ENCODE assay signal across 17 cellular contexts in the genomic region with DNA sequence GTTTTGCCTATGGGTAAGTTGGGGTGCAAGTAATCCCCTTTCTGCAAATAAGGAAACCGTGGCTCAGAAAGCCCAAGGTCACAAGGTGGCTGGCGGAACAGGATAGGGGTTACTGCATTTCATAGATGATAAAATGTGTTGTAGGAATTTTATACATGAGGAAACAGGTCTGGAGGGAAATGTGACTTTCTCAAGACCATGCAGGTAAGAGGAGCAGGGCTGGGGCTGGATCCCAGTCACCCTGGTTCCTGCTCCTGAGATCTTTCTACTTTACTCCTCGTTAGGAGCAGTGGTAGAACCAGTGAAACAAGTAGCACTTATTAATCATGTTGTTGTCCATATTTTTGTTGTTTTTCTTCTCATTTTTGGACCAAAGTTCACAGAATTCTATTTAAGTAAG.
DNase-seq lines count a peak whose midpoint lies in the region; ATAC-seq and TF ChIP-seq lines count a peak whose summit lies in the region.
"Had no signal": no experiment of that assay in that cellular context is flagged by ENCODE, and none has a peak within 500 bp of the region (broad histone marks: within the 10 kb centered on the region; RNA-seq: fewer than 3 reads in every experiment).

No MANE protein-coding gene starts in this region.

- 80 to 83% methylated on average over 3 of the region's 3 CpGs for WGBS in upper lobe of left lung, 2 donors

- TF ChIP-seq POLR2A in upper lobe of left lung (IDR thresholded peaks at IDR 0.05): no peak

- peaks cover 19% of the 10 kb centered on the region for H3K4me1 Mint-ChIP-seq in progenitor cell of endocrine pancreas (ENCODE audit: low read depth)

- ATAC-seq in upper lobe of left lung (ENCODE audit: low FRiP score in 2 of 2) (no peak), HG03196 (IDR thresholded peaks at IDR 0.05; ENCODE audit: unreplicated experiment) (no peak), HG03520 (IDR thresholded peaks at IDR 0.05; ENCODE audit: unreplicated experiment) (no peak)
- ATAC-seq: CD8-positive, alpha-beta T cell; HepG2 had no signal

- DNase-seq in SJCRH30: no peak
- DNase-seq in islet precursor cell: peak; percentile 42
- DNase-seq in progenitor cell of endocrine pancreas (ENCODE audit: low spot score, unreplicated experiment): no peak
- DNase-seq in upper lobe of left lung: no peak
- no peak for DNase-seq in MV-4-11 (lab: John Stamatoyannopoulos, UW)
- no peak for DNase-seq in pons (ENCODE audit: low spot score)
- DNase-seq: Calu3; CD8-positive, alpha-beta T cell; DMS79 treated with DMSO at 0.1 percent for 48 hours; GF-D8; GOT3; H7 had no signal

- no peak overlapping the region for H3K4me3 Mint-ChIP-seq in progenitor cell of endocrine pancreas (ENCODE audit: low read depth)
- H3K4me3 Mint-ChIP-seq: B cell; CD8-positive, alpha-beta T cell had no signal

- H3K9me3 Mint-ChIP-seq in progenitor cell of endocrine pancreas (ENCODE audit: low read depth): peaks cover 2% of the 10 kb centered on the region
- H3K9me3 Mint-ChIP-seq: CD8-positive, alpha-beta T cell had no signal

- H3K4me3 ChIP-seq in SJCRH30: no peak overlapping the region
- H3K4me3 ChIP-seq in upper lobe of left lung: no peak overlapping the region
- H3K4me3 ChIP-seq: BLaER1 treated with 17β-estradiol and CSF1 and Interleukin-3, amounts not matched to agents 10 nM and 100 nM had no signal

- H3K27ac ChIP-seq in SJCRH30: peak overlapping the region; percentile 24; the same call in 1 of the 2 replicates
- peak overlapping the region in 3 of 4 donors; percentile 31 to 50 (median 36) for H3K27ac ChIP-seq in upper lobe of left lung
- H3K27ac ChIP-seq: BLaER1 treated with 17β-estradiol and CSF1 and Interleukin-3, amounts not matched to agents 10 nM and 100 nM had no signal

- H3K4me1 ChIP-seq in SJCRH30 (peaks cover 53% of the 10 kb centered on the region), upper lobe of left lung (peaks cover 5 to 12% (median 9%) of the 10 kb centered on the region in 4 donors)

- H3K36me3 Mint-ChIP-seq in progenitor cell of endocrine pancreas (ENCODE audit: insufficient read depth): no peaks in the 10 kb centered on the region
- H3K36me3 Mint-ChIP-seq: CD8-positive, alpha-beta T cell had no signal

- no peak for TF ChIP-seq EP300 in upper lobe of left lung (IDR thresholded peaks at IDR 0.05)

- peak overlapping the region; percentile 57 for H3K27ac Mint-ChIP-seq in progenitor cell of endocrine pancreas
- H3K27ac Mint-ChIP-seq: B cell; CD8-positive, alpha-beta T cell had no signal

- no peaks in the 10 kb centered on the region; the same call in 1 of the 2 replicates for H3K9me3 ChIP-seq in SJCRH30 (replicated peaks)
- no peaks in the 10 kb centered on the region for H3K9me3 ChIP-seq in upper lobe of left lung

- H3K27me3 ChIP-seq in SJCRH30: no peaks in the 10 kb centered on the region
- no peaks in the 10 kb centered on the region for H3K27me3 ChIP-seq in upper lobe of left lung
- H3K27me3 ChIP-seq: BLaER1 treated with 17β-estradiol and CSF1 and Interleukin-3, amounts not matched to agents 10 nM and 100 nM had no signal

- no peaks in the 10 kb centered on the region for H3K27me3 Mint-ChIP-seq in progenitor cell of endocrine pancreas
- H3K27me3 Mint-ChIP-seq: B cell had no signal

- H3K36me3 ChIP-seq in SJCRH30: no peaks in the 10 kb centered on the region; the same call in 1 of the 2 replicates
- H3K36me3 ChIP-seq in upper lobe of left lung: peaks cover 0 to 4% (median 0%) of the 10 kb centered on the region in 4 donors
- H3K36me3 ChIP-seq: BLaER1 treated with 17β-estradiol and CSF1 and Interleukin-3, amounts not matched to agents 10 nM and 100 nM had no signal

- no peak for TF ChIP-seq CTCF in progenitor cell of endocrine pancreas (IDR thresholded peaks at IDR 0.05; ENCODE audit: unreplicated experiment)
- TF ChIP-seq CTCF in upper lobe of left lung (IDR thresholded peaks at IDR 0.05): no peak
